ENCODE assay signal across 8 cellular contexts in the genomic region with DNA sequence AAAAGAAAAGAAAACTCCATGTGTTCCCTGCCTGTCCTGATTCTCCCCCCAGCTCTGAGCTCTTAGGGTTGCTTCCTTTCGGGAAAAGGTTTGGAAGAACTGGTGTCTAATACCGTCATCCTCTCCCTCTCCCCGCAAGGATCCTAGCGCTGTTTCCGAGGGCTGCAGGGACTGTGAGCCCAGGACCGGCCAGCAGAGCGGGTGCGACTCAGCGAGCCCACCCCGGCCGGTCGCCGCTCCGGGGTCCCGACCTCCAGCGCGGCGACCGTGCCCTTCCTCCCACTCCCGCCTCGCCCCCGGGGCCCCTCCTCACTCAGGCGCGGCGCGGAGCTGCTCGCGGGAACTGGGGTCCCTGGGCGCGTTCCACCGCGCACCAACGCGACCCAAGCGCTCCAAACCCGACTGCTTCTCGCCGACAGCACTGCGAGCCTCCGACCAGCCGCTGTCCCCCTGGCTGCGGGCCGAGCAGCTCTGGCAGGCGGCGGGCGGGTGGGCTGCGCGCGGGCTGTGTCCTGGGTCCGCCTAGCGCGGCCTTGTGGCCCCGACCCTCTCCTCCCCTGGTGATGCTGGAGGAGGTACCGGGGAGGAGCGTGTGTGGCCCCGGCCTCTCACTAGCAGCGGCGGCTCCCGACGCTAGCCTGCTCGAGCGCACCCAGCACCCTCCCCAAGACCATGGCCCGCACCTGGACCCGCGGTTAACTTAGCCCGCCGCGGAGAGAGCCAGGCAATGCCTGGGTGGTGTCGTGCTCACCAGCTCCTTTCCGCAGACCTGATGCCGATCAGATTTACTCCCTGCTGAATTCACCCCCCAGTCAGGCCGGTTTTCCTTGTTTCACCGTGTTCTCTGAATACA.
DNase-seq lines count a peak whose midpoint lies in the region; ATAC-seq and TF ChIP-seq lines count a peak whose summit lies in the region.

A gene (minus strand): TSS at position 509 of the 853 bp plus-strand sequence. CDS start 12,484 bp downstream, outside the sequence.

- H3K9me3 ChIP-seq in RWPE2 (ENCODE audit: severe bottlenecking) = no peaks in the 10 kb centered on the region

- H3K4me3 Mint-ChIP-seq in nephron = peak within 1 kb of the TSS; percentile 84 to 91 (median 87)

- ATAC-seq in RWPE2 (ENCODE audit: low read depth) (peak; percentile 63), HG03280 (IDR thresholded peaks at IDR 0.05; ENCODE audit: unreplicated experiment) (no peak)

- peaks cover 14% of the 10 kb centered on the region for H3K4me1 ChIP-seq in RWPE2 (ENCODE audit: insufficient read depth, poor library complexity, severe bottlenecking)

- DNase-seq in GM03348 (ENCODE audit: low spot score) (peak; percentile 48), RWPE2 (ENCODE audit: low spot score) (peak; percentile 44), fibroblast of peridontal ligament (ENCODE audit: extremely low read depth) (peak; percentile 3), SW 1271 (lab: John Stamatoyannopoulos, UW) (no peak), NCI-H146 treated with DMSO at 0.1 percent for 48 hours (lab: John Stamatoyannopoulos, UW; ENCODE audit: unreplicated experiment) (no peak), DMS153 (lab: John Stamatoyannopoulos, UW) (no peak)

- H3K9me3 Mint-ChIP-seq in nephron = no peaks in the 10 kb centered on the region

- no peak within 1 kb of the TSS for H3K27ac ChIP-seq in RWPE2 (ENCODE audit: poor library complexity, severe bottlenecking)

- H3K27ac Mint-ChIP-seq in nephron = peak within 1 kb of the TSS in 2 of 3 experiments; percentile 4 to 26

- H3K4me1 Mint-ChIP-seq in nephron = no peaks in the 10 kb centered on the region

- no peaks in the 10 kb centered on the region for H3K36me3 Mint-ChIP-seq in nephron (ENCODE audit: low read depth)

- H3K36me3 ChIP-seq in RWPE2 (ENCODE audit: low read depth) = no peaks in the 10 kb centered on the region

- H3K27me3 Mint-ChIP-seq in nephron (ENCODE audit: low read depth) = peaks cover 59% of the 10 kb centered on the region

- TF ChIP-seq CTCF in RWPE2 (IDR thresholded peaks at IDR 0.05; ENCODE audit: poor library complexity, severe bottlenecking) (no peak), nephron (IDR thresholded peaks at IDR 0.05; ENCODE audit: unreplicated experiment in 3 of 3) (peak in 2 of 3 experiments; percentile 6 to 9)

- peak within 1 kb of the TSS; percentile 32 for H3K4me3 ChIP-seq in RWPE2 (ENCODE audit: severe bottlenecking)

- peaks cover 6% of the 10 kb centered on the region for H3K27me3 ChIP-seq in RWPE2 (ENCODE audit: insufficient read depth, poor library complexity, severe bottlenecking)

Comparison
In these comparisons a context has a peak if more than half of its experiments do, and no peak if none do; other contexts are left out.
1. DNase-seq: peak in GM03348 (single experiment), RWPE2 (single experiment) and fibroblast of peridontal ligament (single experiment); none in SW 1271 (0 of 2), NCI-H146 treated with DMSO at 0.1 percent for 48 hours (single experiment) and DMS153 (single experiment).